1 cellular context compared by ENCODE assay signal in genomic region chr16:55508941-55509920, GRCh38.
TF ChIP-seq lines count a peak whose summit lies in the region.

Gene LPCAT2, plus strand, starts transcription at chr16:55509072. Its CDS starts 110 bp downstream, at chr16:55509182.

TF ChIP-seq in H1, 55 proteins besides CTCF, POLR2A, EP300 and RAD21 (continued from another document):
- TF ChIP-seq CHD7 (IDR thresholded peaks at IDR 0.05; ENCODE audit: insufficient replicate concordance, low read length) = no peak
- TF ChIP-seq POU5F1 (IDR thresholded peaks at IDR 0.05; ENCODE audit: low read depth, low read length) = no peak
- TF ChIP-seq NANOG (IDR thresholded peaks at IDR 0.05; ENCODE audit: insufficient read depth, low read depth, low read length, poor library complexity, severe bottlenecking) = no peak
- TF ChIP-seq MAFK (IDR thresholded peaks at IDR 0.05; ENCODE audit: low read depth, low read length) = no peak
- no peak for TF ChIP-seq SIX5 (IDR thresholded peaks at IDR 0.05; ENCODE audit: low read depth, low read length)
- TF ChIP-seq RXRA (IDR thresholded peaks at IDR 0.05; ENCODE audit: insufficient read depth, low read depth, low read length) = no peak
- TF ChIP-seq BACH1 (IDR thresholded peaks at IDR 0.05; ENCODE audit: low read length) = no peak
- no peak for TF ChIP-seq GABPA (IDR thresholded peaks at IDR 0.05; ENCODE audit: borderline replicate concordance, insufficient read depth, low read length)
- no peak for TF ChIP-seq SAP30 (IDR thresholded peaks at IDR 0.05; ENCODE audit: insufficient read depth, insufficient replicate concordance, low read length)
- no peak for TF ChIP-seq ATF2 (IDR thresholded peaks at IDR 0.05; ENCODE audit: low read length)
- TF ChIP-seq CEBPB (IDR thresholded peaks at IDR 0.05; ENCODE audit: low read depth, low read length) = no peak
- TF ChIP-seq TEAD4 (IDR thresholded peaks at IDR 0.05; ENCODE audit: low read depth, low read length) = no peak
- TF ChIP-seq JUN (IDR thresholded peaks at IDR 0.05; ENCODE audit: low read depth, low read length) = no peak
- TF ChIP-seq FOSL1 (IDR thresholded peaks at IDR 0.05; ENCODE audit: insufficient read depth, low read depth, low read length) = no peak
- no peak for TF ChIP-seq SP1 (IDR thresholded peaks at IDR 0.05; ENCODE audit: low read depth, low read length)
- TF ChIP-seq RBBP5 (IDR thresholded peaks at IDR 0.05; ENCODE audit: borderline replicate concordance, low read depth, low read length) = no peak; the same call in 1 of the 2 replicates
- no peak for TF ChIP-seq KDM5A (IDR thresholded peaks at IDR 0.05; ENCODE audit: low read length)
- no peak for TF ChIP-seq EZH2 (IDR thresholded peaks at IDR 0.05; ENCODE audit: low read depth, low read length, severe bottlenecking)
- no peak for TF ChIP-seq CBX5 (IDR thresholded peaks at IDR 0.05; ENCODE audit: low read depth, low read length)
- TF ChIP-seq SP2 (IDR thresholded peaks at IDR 0.05; ENCODE audit: low read length) = no peak
- TF ChIP-seq GTF2F1 (IDR thresholded peaks at IDR 0.05; ENCODE audit: borderline replicate concordance, low read depth, low read length) = no peak
- TF ChIP-seq KDM1A (IDR thresholded peaks at IDR 0.05; ENCODE audit: borderline replicate concordance, low read length) = no peak
- TF ChIP-seq TAF1 (IDR thresholded peaks at IDR 0.05; ENCODE audit: low read depth, low read length) = peak; percentile 86
- TF ChIP-seq NRF1 (IDR thresholded peaks at IDR 0.05; ENCODE audit: low read depth, low read length) = peak; percentile 70
- TF ChIP-seq HDAC6 (IDR thresholded peaks at IDR 0.05; ENCODE audit: low read depth, low read length) = no peak
- no peak; the same call in 1 of the 2 replicates for TF ChIP-seq CREB1 (IDR thresholded peaks at IDR 0.05)
- no peak for TF ChIP-seq RFX5 (IDR thresholded peaks at IDR 0.05; ENCODE audit: borderline replicate concordance, low read depth, low read length)
- TF ChIP-seq USF2 (IDR thresholded peaks at IDR 0.05; ENCODE audit: low read length) = no peak
- TF ChIP-seq EGR1 (IDR thresholded peaks at IDR 0.05; ENCODE audit: borderline replicate concordance, low read depth, low read length) = no peak
- no peak for TF ChIP-seq CHD2 (IDR thresholded peaks at IDR 0.05; ENCODE audit: low read length)
- peak in 1 of 2 experiments; percentile 46; a peak in 2 of 4 replicates for TF ChIP-seq SIN3A (conservative IDR thresholded peaks at IDR 0.05 in 1 of 2, IDR thresholded peaks at IDR 0.05 in 1 of 2; ENCODE audit: low read depth in 1 of 2, low read length in 2 of 2)
